ENCODE assay signal across 13 cellular contexts in genomic region chr1:63794927-63795326, GRCh38. TPM values are rescaled to one million over a fixed set of nuclear protein-coding genes. Genes with fewer than 3 reads are reported as not detected.
DNase-seq lines count a peak whose midpoint lies in the region; ATAC-seq and TF ChIP-seq lines count a peak whose summit lies in the region.
"Had no signal": no experiment of that assay in that cellular context is flagged by ENCODE, and none has a peak within 500 bp of the region (broad histone marks: within the 10 kb centered on the region; RNA-seq: fewer than 3 reads in every experiment).

No MANE protein-coding gene starts in this region.

- no peak for DNase-seq in left ventricle myocardium superior
- DNase-seq in heart left ventricle, result no peak
- no peak for DNase-seq in SK-N-SH
- DNase-seq in aorta, result no peak
- DNase-seq in natural killer cell, result no peak
- no peak for DNase-seq in CD4-positive, alpha-beta T cell
- DNase-seq in T-helper 2 cell treated with Interferon-gamma antibody and Interleukin-4, amounts not matched to agents 5 μg/mL and 100 μg/mL, for 36 hours (ENCODE audit: low spot score), result no peak
- DNase-seq: hippocampal formation, NCI-H146, small intestine, uterus had no signal

- intact Hi-C loops in left ventricle myocardium superior (cut with micrococcal nuclease) (no loop called here), heart left ventricle (cut with DNase I) (no loop called here), aorta (cut with DNase I) (no loop called here), natural killer cell (cut with micrococcal nuclease) (no loop called here)
- intact Hi-C loops in CD4-positive, alpha-beta T cell (cut with DNase I, micrococcal nuclease), result no loop called here

- ATAC-seq in left ventricle myocardium superior (peak; percentile 20), heart left ventricle (no peak), aorta (ENCODE audit: low FRiP score) (no peak), natural killer cell (no peak)
- no peak for ATAC-seq in CD4-positive, alpha-beta T cell (ENCODE audit: poor library complexity)

- no peaks in the 10 kb centered on the region; the same call in 1 of the 2 replicates for H3K79me2 ChIP-seq in SK-N-SH (ENCODE audit: insufficient read depth)

- H3K9me3 ChIP-seq in heart left ventricle (no peaks in the 10 kb centered on the region), SK-N-SH (no peaks in the 10 kb centered on the region), iPS-20b (ENCODE audit: insufficient read depth, low read depth, low read length) (no peaks in the 10 kb centered on the region), aorta (ENCODE audit: control insufficient read depth, low read length) (no peaks in the 10 kb centered on the region)
- H3K9me3 ChIP-seq in CD4-positive, alpha-beta T cell (ENCODE audit: control insufficient read depth, low read length), result no peaks in the 10 kb centered on the region
- H3K9me3 ChIP-seq: uterus had no signal

- peaks cover 0 to 80% (median 50%) of the 10 kb centered on the region in 12 donors for H3K4me1 ChIP-seq in heart left ventricle
- peaks cover 0 to 19% of the 10 kb centered on the region in 2 experiments; a peak in 2 of 4 replicates for H3K4me1 ChIP-seq in SK-N-SH (ENCODE audit: control insufficient read depth in 1 of 2, insufficient read depth in 2 of 2, low read depth in 1 of 2, low read length in 1 of 2)
- peaks cover 78% of the 10 kb centered on the region for H3K4me1 ChIP-seq in iPS-20b (ENCODE audit: insufficient read depth, low read length)
- peaks cover 0 to 7% of the 10 kb centered on the region in 2 donors for H3K4me1 ChIP-seq in aorta (ENCODE audit: control insufficient read depth in 1 of 2, insufficient read depth in 2 of 2, low read length in 2 of 2)
- H3K4me1 ChIP-seq: uterus had no signal

- H3K4me3 ChIP-seq in heart left ventricle, result no peak overlapping the region
- no peak overlapping the region for H3K4me3 ChIP-seq in SK-N-SH (ENCODE audit: low read depth in 2 of 2, low read length in 1 of 2)
- H3K4me3 ChIP-seq in iPS-20b (ENCODE audit: low read length), result peak overlapping the region; percentile 9; the same call in 1 of the 2 replicates
- H3K4me3 ChIP-seq in aorta (ENCODE audit: low read length in 2 of 2), result peak overlapping the region in 1 of 2 donors; percentile 0
- H3K4me3 ChIP-seq: uterus had no signal

- H4K20me1 ChIP-seq in SK-N-SH (ENCODE audit: insufficient read depth), result 0 out of 2 replicates have a peak, but pooled peaks cover under 1% of the 10 kb centered on the region

- H3K36me3 Mint-ChIP-seq in natural killer cell, result no peaks in the 10 kb centered on the region
- H3K36me3 Mint-ChIP-seq in CD4-positive, alpha-beta T cell (ENCODE audit: low read depth), result no peaks in the 10 kb centered on the region
- no peaks in the 10 kb centered on the region for H3K36me3 Mint-ChIP-seq in T-helper 2 cell treated with Interferon-gamma antibody and Interleukin-4, amounts not matched to agents 5 μg/mL and 100 μg/mL, for 36 hours (ENCODE audit: low read depth)

- TF ChIP-seq EP300 in SK-N-SH (IDR thresholded peaks at IDR 0.05; ENCODE audit: borderline replicate concordance in 1 of 2, low read depth in 1 of 2, low read length in 1 of 2), result no peak

- H3K27ac Mint-ChIP-seq in natural killer cell, result no peak overlapping the region
- no peak overlapping the region for H3K27ac Mint-ChIP-seq in CD4-positive, alpha-beta T cell
- no peak overlapping the region for H3K27ac Mint-ChIP-seq in T-helper 2 cell treated with Interferon-gamma antibody and Interleukin-4, amounts not matched to agents 5 μg/mL and 100 μg/mL, for 36 hours
- H3K27ac Mint-ChIP-seq: B cell had no signal

- no peak for TF ChIP-seq RAD21 in SK-N-SH (IDR thresholded peaks at IDR 0.05; ENCODE audit: low read length)

- H3K9ac ChIP-seq in SK-N-SH (no peak overlapping the region), iPS-20b (ENCODE audit: low read depth, low read length) (0 out of 2 replicates have a peak overlapping the region, but pooled peaks have one; percentile 1)

- H3K9me2 ChIP-seq in SK-N-SH, result no peaks in the 10 kb centered on the region

- no peak overlapping the region for H3K4me3 Mint-ChIP-seq in natural killer cell
- H3K4me3 Mint-ChIP-seq in CD4-positive, alpha-beta T cell, result no peak overlapping the region
- H3K4me3 Mint-ChIP-seq in T-helper 2 cell treated with Interferon-gamma antibody and Interleukin-4, amounts not matched to agents 5 μg/mL and 100 μg/mL, for 36 hours, result no peak overlapping the region
- H3K4me3 Mint-ChIP-seq: B cell had no signal

- no peaks in the 10 kb centered on the region for H3K27me3 ChIP-seq in heart left ventricle
- H3K27me3 ChIP-seq in SK-N-SH (ENCODE audit: insufficient read depth), result no peaks in the 10 kb centered on the region
- H3K27me3 ChIP-seq in iPS-20b (ENCODE audit: insufficient read depth, low read length), result no peaks in the 10 kb centered on the region
- H3K27me3 ChIP-seq in aorta (ENCODE audit: control insufficient read depth in 1 of 2, insufficient read depth in 2 of 2, low read length in 1 of 2), result no peaks in the 10 kb centered on the region
- H3K27me3 ChIP-seq in CD4-positive, alpha-beta T cell (ENCODE audit: control insufficient read depth, insufficient read depth, low read length), result no peaks in the 10 kb centered on the region
- H3K27me3 ChIP-seq: uterus had no signal

- POLR2A ChIA-PET in SK-N-SH (lab: Yijun Ruan, JAX), result no interaction called here
- POLR2A ChIA-PET in CD4-positive, alpha-beta T cell (lab: Charles Lee), result no interaction called here

- H3K36me3 ChIP-seq in heart left ventricle (no peaks in the 10 kb centered on the region), SK-N-SH (replicated peaks in 1 of 2; ENCODE audit: control insufficient read depth in 1 of 2, insufficient read depth in 2 of 2, low read length in 1 of 2) (peaks cover 0 to 12% of the 10 kb centered on the region in 2 experiments), iPS-20b (ENCODE audit: insufficient read depth, low read depth, low read length) (peaks cover 7% of the 10 kb centered on the region; the same call in 1 of the 2 replicates), aorta (ENCODE audit: control insufficient read depth in 1 of 2, insufficient read depth in 2 of 2, low read length in 1 of 2) (no peaks in the 10 kb centered on the region)
- H3K36me3 ChIP-seq: uterus had no signal

- no peak overlapping the region for H2AFZ ChIP-seq in SK-N-SH (ENCODE audit: low read depth)

- no peak for TF ChIP-seq POLR2A in heart left ventricle (IDR thresholded peaks at IDR 0.05)

- H3K27me3 Mint-ChIP-seq in natural killer cell (ENCODE audit: low read depth in 2 of 2), result peaks cover 16 to 28% of the 10 kb centered on the region in 2 donors
- H3K27me3 Mint-ChIP-seq in CD4-positive, alpha-beta T cell, result no peaks in the 10 kb centered on the region
- peaks cover 5% of the 10 kb centered on the region for H3K27me3 Mint-ChIP-seq in T-helper 2 cell treated with Interferon-gamma antibody and Interleukin-4, amounts not matched to agents 5 μg/mL and 100 μg/mL, for 36 hours (ENCODE audit: low read depth)

- H3K27ac ChIP-seq in heart left ventricle, result peak overlapping the region in 4 of 12 donors; percentile 13 to 72 (median 52)
- no peak overlapping the region for H3K27ac ChIP-seq in SK-N-SH (ENCODE audit: low read depth in 2 of 2, low read length in 1 of 2)
- H3K27ac ChIP-seq in iPS-20b (ENCODE audit: low read length), result no peak overlapping the region
- H3K27ac ChIP-seq in aorta (ENCODE audit: low read depth in 1 of 2, low read length in 2 of 2), result peak overlapping the region; percentile 12 to 46
- no peak overlapping the region for H3K27ac ChIP-seq in CD4-positive, alpha-beta T cell (ENCODE audit: low read depth, low read length)
- H3K27ac ChIP-seq: uterus had no signal

- no peaks in the 10 kb centered on the region for H3K4me1 Mint-ChIP-seq in natural killer cell
- no peaks in the 10 kb centered on the region for H3K4me1 Mint-ChIP-seq in CD4-positive, alpha-beta T cell (ENCODE audit: low read depth)
- H3K4me1 Mint-ChIP-seq in T-helper 2 cell treated with Interferon-gamma antibody and Interleukin-4, amounts not matched to agents 5 μg/mL and 100 μg/mL, for 36 hours (ENCODE audit: low read depth), result no peaks in the 10 kb centered on the region
- H3K4me1 Mint-ChIP-seq: B cell had no signal

- TF ChIP-seq CTCF in heart left ventricle (IDR thresholded peaks at IDR 0.05), result no peak
- no peak for TF ChIP-seq CTCF in SK-N-SH (IDR thresholded peaks at IDR 0.05)
- no peak for TF ChIP-seq CTCF in natural killer cell (IDR thresholded peaks at IDR 0.05)
- no peak for TF ChIP-seq CTCF in CD4-positive, alpha-beta T cell (IDR thresholded peaks at IDR 0.05)

- no peak overlapping the region for H3K4me2 ChIP-seq in SK-N-SH

- H3K9me3 Mint-ChIP-seq in natural killer cell, result no peaks in the 10 kb centered on the region
- no peaks in the 10 kb centered on the region for H3K9me3 Mint-ChIP-seq in CD4-positive, alpha-beta T cell
- H3K9me3 Mint-ChIP-seq in T-helper 2 cell treated with Interferon-gamma antibody and Interleukin-4, amounts not matched to agents 5 μg/mL and 100 μg/mL, for 36 hours, result no peaks in the 10 kb centered on the region

- H3F3A ChIP-seq in SK-N-SH (replicated peaks; ENCODE audit: insufficient read depth), result no peaks in the 10 kb centered on the region

- 60 to 64% (median 63%) methylated on average over 7 of the region's 7 CpGs for WGBS in heart left ventricle, 4 donors
- 80% methylated on average over 7 of the region's 7 CpGs for WGBS in SK-N-SH (ENCODE audit: low lambda C conversion rate)
- 15 to 25% methylated on average over 7 of the region's 7 CpGs for WGBS in aorta, 2 donors

- CTCF ChIA-PET in SK-N-SH (lab: Yijun Ruan, JAX), result interaction anchor here (1.3 to 2.5 kb wide), 4 partner anchors 11 to 342 kb away, joined by 3 to 11 read pairs (median 6); partner anchors contain the start of gene ROR1
- CTCF ChIA-PET in CD4-positive, alpha-beta T cell (lab: Charles Lee), result no interaction called here

TF ChIP-seq in SK-N-SH, 30 proteins besides CTCF, POLR2A, EP300 and RAD21 (continues in another document):
- TF ChIP-seq RFX5 (IDR thresholded peaks at IDR 0.05; ENCODE audit: low read length) (no peak), MXI1 (IDR thresholded peaks at IDR 0.05; ENCODE audit: low read depth, low read length) (no peak), MAX (IDR thresholded peaks at IDR 0.05; ENCODE audit: low read depth) (no peak)

RNA-seq across cellular contexts. Expression of gene ROR1, which starts 21.1 kb away (rescaled TPM):
- total RNA-seq in left ventricle myocardium superior (9.0 TPM), heart left ventricle (10 to 100 TPM; 13.4 to 35.3 (median 19.6) TPM), aorta (10 to 100 TPM; 18.7 to 30.9 TPM), natural killer cell (under 1 TPM; 0.05 to 0.35 (median 0.27) TPM)
- polyA plus RNA-seq in heart left ventricle (1 to 10 TPM; 4.1 to 9.6 TPM), SK-N-SH (2012; rRNA removed) (4.0 and 5.5 TPM in 2 replicates), aorta (1 to 10 TPM; 4.0 to 4.2 TPM)
- 6.1 and 6.7 TPM in 2 replicates for polyA plus RNA-seq in SK-N-SH (2012; cell fraction: cytosol; rRNA removed)
- polyA plus RNA-seq in SK-N-SH (2012; cell fraction: nucleus; rRNA removed), result 3.8 and 5.0 TPM in 2 replicates
- not detected for total RNA-seq in CD4-positive, alpha-beta T cell

Comparison
In these comparisons a context has a peak if more than half of its experiments do, and no peak if none do; other contexts are left out.
1. H3K27ac ChIP-seq: peak in aorta (2 of 2); none in SK-N-SH (0 of 2), iPS-20b (single experiment) and CD4-positive, alpha-beta T cell (single experiment).